14 cellular contexts compared by ENCODE assay signal in genomic region chr12:79566452-79566851, GRCh38.
DNase-seq lines count a peak whose midpoint lies in the region; ATAC-seq, FAIRE-seq and TF ChIP-seq lines count a peak whose summit lies in the region.
"Had no signal": no experiment of that assay in that cellular context is flagged by ENCODE, and none has a peak within 500 bp of the region (broad histone marks: within the 10 kb centered on the region; RNA-seq: fewer than 3 reads in every experiment).

No MANE protein-coding gene starts in this region.

- ATAC-seq in HepG2 = peak; percentile 62
- ATAC-seq in HG03175 (IDR thresholded peaks at IDR 0.05; ENCODE audit: unreplicated experiment) = no peak
- no peak for ATAC-seq in GM19395 (IDR thresholded peaks at IDR 0.05; ENCODE audit: unreplicated experiment)
- no peak for ATAC-seq in GM23338
- ATAC-seq: activated T-cell treated with anti-CD3 and anti-CD28 coated beads, Interleukin-2, amount 50 U/mL, for 72 hours; heart left ventricle; naive thymus-derived CD8-positive, alpha-beta T cell had no signal

- H3K4me1 Mint-ChIP-seq in GM23338 = no peaks in the 10 kb centered on the region; the same call in 2 of the 3 replicates

- H3K27ac ChIP-seq in HepG2 (ENCODE audit: extremely low read length, insufficient read depth, low read length) (peak overlapping the region; percentile 71), GM23338 (ENCODE audit: low read depth) (no peak overlapping the region)
- H3K27ac ChIP-seq: heart left ventricle had no signal

- H3K9ac ChIP-seq in HepG2 (ENCODE audit: insufficient read depth, low read depth, low read length) = peak overlapping the region; percentile 40; the same call in 1 of the 2 replicates

- TF ChIP-seq CTCF in bronchial epithelial cell (IDR thresholded peaks at IDR 0.05; ENCODE audit: insufficient read depth, low read length, severe bottlenecking) (no peak), HepG2 (CRISPR knock-in tag; IDR thresholded peaks at IDR 0.05) (no peak), GM23338 (conservative IDR thresholded peaks at IDR 0.05; ENCODE audit: low read depth in 2 of 2) (no peak)

- H3F3A ChIP-seq in GM23338 (replicated peaks; ENCODE audit: low read depth) = no peaks in the 10 kb centered on the region

- H3K27me3 Mint-ChIP-seq in GM23338 (ENCODE audit: insufficient read depth, low read depth, poor library complexity) = peaks cover 10% of the 10 kb centered on the region

- POLR2A ChIA-PET in HepG2 (lab: Yijun Ruan, JAX) = interaction anchor here (1.4 kb wide), 1 partner anchor 124 kb away, joined by 8 read pairs; the partner anchor contains the start of gene PAWR

- H3K4me2 ChIP-seq in HepG2 (ENCODE audit: low read depth, low read length) = 0 out of 2 replicates have a peak overlapping the region, but pooled peaks have one; percentile 32
- no peak overlapping the region for H3K4me2 ChIP-seq in GM23338

- no peaks in the 10 kb centered on the region for H3K9me3 ChIP-seq in HepG2 (ENCODE audit: low read length)

- 38% methylated on average over 3 of the region's 3 CpGs for WGBS in HepG2 (ENCODE audit: low lambda C conversion rate)

- BruUV-seq in HepG2 (replicated peaks; lab: Mats Ljungman, UMichigan) = no TSS peak

- H4K20me1 ChIP-seq in HepG2 (ENCODE audit: insufficient read depth, low read length) (no peaks in the 10 kb centered on the region), GM23338 (replicated peaks; ENCODE audit: insufficient read depth) (0 out of 2 replicates have a peak, but pooled peaks cover 4% of the 10 kb centered on the region)

- in situ Hi-C loops in HepG2 (cut with HindIII; ENCODE audit: extremely low pct_ligation_motif_present, low pct_unique_long_range_greater_than_20kb) = loop anchor here (25.0 kb wide), 1 partner anchor 121 kb away; the partner anchor contains the start of gene PAWR

- H3K36me3 ChIP-seq in bronchial epithelial cell (ENCODE audit: control insufficient read depth, insufficient read depth, low read length) = peaks cover 7% of the 10 kb centered on the region
- H3K36me3 ChIP-seq in HepG2 (replicated peaks in 1 of 2; ENCODE audit: control insufficient read depth in 1 of 2, insufficient read depth in 2 of 2, low read length in 2 of 2) = peaks cover 5% of the 10 kb centered on the region in 2 experiments; a peak in 3 of 5 replicates
- peaks cover 58% of the 10 kb centered on the region for H3K36me3 ChIP-seq in GM23338 (ENCODE audit: insufficient read depth)

- H3K9me2 ChIP-seq in GM23338 (ENCODE audit: insufficient read depth) = 0 out of 2 replicates have a peak, but pooled peaks cover 3% of the 10 kb centered on the region

- H3K27ac Mint-ChIP-seq in GM23338 = no peak overlapping the region
- H3K27ac Mint-ChIP-seq: activated T-cell treated with anti-CD3 and anti-CD28 coated beads, Interleukin-2, amount 50 U/mL, for 72 hours had no signal

- DNase-seq in LHCN-M2 (ENCODE audit: low read depth) = peak; percentile 11
- DNase-seq in bronchial epithelial cell (ENCODE audit: low read depth) = peak; percentile 93
- peak; percentile 78 for DNase-seq in HepG2 (ENCODE audit: low spot score)
- peak; percentile 8 for DNase-seq in superior temporal gyrus (ENCODE audit: extremely low spot score)
- DNase-seq in activated naive CD4-positive, alpha-beta T cell treated with Interleukin-2 at 50 U/mL for 16 hours = no peak
- no peak for DNase-seq in GM23338 (ENCODE audit: low spot score)
- DNase-seq: activated T-cell treated with anti-CD3 and anti-CD28 coated beads, Interleukin-2, amount 50 U/mL, for 72 hours; heart left ventricle; naive thymus-derived CD8-positive, alpha-beta T cell; NCI-H1694 treated with DMSO at 0.1 percent for 48 hours; stimulated activated naive CD4-positive, alpha-beta T cell treated with Interleukin-2 at 50 U/mL for 16 hours had no signal

- TF ChIP-seq POLR2A in HepG2 (IDR thresholded peaks at IDR 0.05; ENCODE audit: insufficient read depth in 1 of 2, low read depth in 2 of 2, low read length in 2 of 2) = no peak

- H3K27me3 ChIP-seq in bronchial epithelial cell (ENCODE audit: control insufficient read depth, insufficient read depth, low read length) (no peaks in the 10 kb centered on the region), HepG2 (ENCODE audit: control insufficient read depth in 1 of 2, insufficient read depth in 2 of 2, low read length in 2 of 2) (no peaks in the 10 kb centered on the region), GM23338 (ENCODE audit: insufficient read depth) (no peaks in the 10 kb centered on the region)
- H3K27me3 ChIP-seq: heart left ventricle had no signal

- no peaks in the 10 kb centered on the region for H3K79me2 ChIP-seq in HepG2 (ENCODE audit: insufficient read depth, low read length)
- H3K79me2 ChIP-seq in GM23338 (replicated peaks; ENCODE audit: insufficient read depth) = peaks cover 11% of the 10 kb centered on the region

- H3K4me1 ChIP-seq in HepG2 (ENCODE audit: insufficient read depth, low read length) (peaks cover 36% of the 10 kb centered on the region), GM23338 (ENCODE audit: insufficient read depth) (no peaks in the 10 kb centered on the region)
- H3K4me1 ChIP-seq: heart left ventricle had no signal

- H3K4me3 ChIP-seq in bronchial epithelial cell (ENCODE audit: low read depth, low read length) (no peak overlapping the region), HepG2 (replicated peaks in 1 of 3; ENCODE audit: insufficient read depth in 1 of 3, low read depth in 2 of 3, low read length in 3 of 3) (no peak overlapping the region; a peak in 1 of 6 replicates), GM23338 (no peak overlapping the region)
- H3K4me3 ChIP-seq: heart left ventricle had no signal

- intact Hi-C loops in HepG2 (cut with micrococcal nuclease; ENCODE audit: unreplicated experiment) = no loop called here

- FAIRE-seq in bronchial epithelial cell (lab: Jason Lieb, UNC) (no peak), HepG2 (lab: Jason Lieb, UNC) (no peak)
- FAIRE-seq: colon had no signal

- peak in 1 of 2 experiments; percentile 84; a peak in 2 of 4 replicates for TF ChIP-seq EP300 in HepG2 (IDR thresholded peaks at IDR 0.05; ENCODE audit: low read depth in 2 of 2, low read length in 2 of 2)
- no peak; the same call in 1 of the 2 replicates for TF ChIP-seq EP300 in HepG2 (CRISPR knock-in tag; IDR thresholded peaks at IDR 0.05; ENCODE audit: borderline replicate concordance)

- H3K36me3 Mint-ChIP-seq in GM23338 (ENCODE audit: low read depth) = peaks cover 93% of the 10 kb centered on the region

- H3K9me3 Mint-ChIP-seq in GM23338 = peaks cover 55% of the 10 kb centered on the region
- H3K9me3 Mint-ChIP-seq: activated T-cell treated with anti-CD3 and anti-CD28 coated beads, Interleukin-2, amount 50 U/mL, for 72 hours had no signal

- H3K4me3 Mint-ChIP-seq in GM23338 = no peak overlapping the region
- H3K4me3 Mint-ChIP-seq: activated T-cell treated with anti-CD3 and anti-CD28 coated beads, Interleukin-2, amount 50 U/mL, for 72 hours; naive thymus-derived CD8-positive, alpha-beta T cell had no signal

- CTCF ChIA-PET in HepG2 (lab: Yijun Ruan, JAX; ENCODE audit: low intra/inter-chr PET ratio, low total read pairs) = no interaction called here

- no peak overlapping the region for H2AFZ ChIP-seq in HepG2 (ENCODE audit: low read length)
- no peak overlapping the region for H2AFZ ChIP-seq in GM23338

- no peak for TF ChIP-seq RAD21 in HepG2 (CRISPR knock-in tag; IDR thresholded peaks at IDR 0.05)

TF ChIP-seq in HepG2, 621 proteins besides CTCF, POLR2A, EP300 and RAD21 (continues in another document):
- TF ChIP-seq ZNF850 (CRISPR knock-in tag; conservative IDR thresholded peaks at IDR 0.05) (no peak), ZFP91 (CRISPR knock-in tag; IDR thresholded peaks at IDR 0.05; ENCODE audit: borderline replicate concordance) (no peak), NFIC (IDR thresholded peaks at IDR 0.05; ENCODE audit: low read length) (peak; percentile 82; the same call in 1 of the 2 replicates), CENPT (CRISPR knock-in tag; IDR thresholded peaks at IDR 0.05; ENCODE audit: low read depth) (no peak), ZNF232 (CRISPR knock-in tag; IDR thresholded peaks at IDR 0.05; ENCODE audit: borderline replicate concordance) (no peak), FOXA3 (CRISPR knock-in tag; IDR thresholded peaks at IDR 0.05) (peak; percentile 84), GATAD2A (CRISPR knock-in tag; IDR thresholded peaks at IDR 0.05) (peak; percentile 70)

TF ChIP-seq in GM23338, 12 proteins besides CTCF, POLR2A, EP300 and RAD21:
- TF ChIP-seq EZH2 (IDR thresholded peaks at IDR 0.05; ENCODE audit: low read depth, unreplicated experiment) (no peak), STAT1 (IDR thresholded peaks at IDR 0.05; ENCODE audit: unreplicated experiment) (no peak), ZNF114 (CRISPR knock-in tag; IDR thresholded peaks at IDR 0.05) (no peak)
TF ChIP-seq in GM23338: peak in this region for 0.

Comparison
In these comparisons a context has a peak if more than half of its experiments do, and no peak if none do; other contexts are left out.
1. DNase-seq: peak in LHCN-M2 (single experiment), bronchial epithelial cell (single experiment), HepG2 (single experiment) and superior temporal gyrus (single experiment); none in activated naive CD4-positive, alpha-beta T cell treated with Interleukin-2 at 50 U/mL for 16 hours (single experiment) and GM23338 (single experiment).